ENCODE assay signal across 2 cellular contexts in genomic region chr19:41999071-41999877, GRCh38.
TF ChIP-seq lines count a peak whose summit lies in the region.

No MANE protein-coding gene starts in this region.

TF ChIP-seq in SK-N-SH, 30 proteins besides CTCF, POLR2A, EP300 and RAD21 (continued from another document):
- TF ChIP-seq REST (IDR thresholded peaks at IDR 0.05; ENCODE audit: low read depth, low read length), result no peak
TF ChIP-seq in SK-N-SH: peak in this region for 1.

TF ChIP-seq in SK-N-SH treated with all-trans-retinoic acid at 6 μM for 48 hours, 23 proteins besides CTCF, POLR2A, EP300 and RAD21 (continued from another document):
- no peak for TF ChIP-seq CREB5 (CRISPR knock-in tag; IDR thresholded peaks at IDR 0.05; ENCODE audit: low read depth)
